In genomic region chr13:114067886-114068722, GRCh38 we compare ENCODE assay signal across 8 cellular contexts.
DNase-seq lines count a peak whose midpoint lies in the region; ATAC-seq and TF ChIP-seq lines count a peak whose summit lies in the region.

No MANE protein-coding gene starts in this region.

- H2BK120ac ChIP-seq in neuronal stem cell (ENCODE audit: low read depth, low read length), result no peak overlapping the region

- H3K4ac ChIP-seq in neuronal stem cell (ENCODE audit: low read length), result no peak overlapping the region

- no peak for DNase-seq in ascending aorta (ENCODE audit: low spot score in 2 of 2)
- DNase-seq in neuronal stem cell (ENCODE audit: low spot score), result no peak
- no peak for DNase-seq in dedifferentiated amniotic fluid mesenchymal stem cell (ENCODE audit: extremely low spot score)
- DNase-seq in DMS 273 (lab: John Stamatoyannopoulos, UW; ENCODE audit: unreplicated experiment), result no peak
- DNase-seq in NCI-H1694 treated with DMSO at 0.1 percent for 48 hours (lab: John Stamatoyannopoulos, UW), result no peak

- no peak overlapping the region for H2AFZ ChIP-seq in neuronal stem cell (ENCODE audit: low read length)

- H3K9ac ChIP-seq in neuronal stem cell (ENCODE audit: low read depth, low read length, poor library complexity), result no peak overlapping the region

- H3K27ac ChIP-seq in KOPT-K1 (ENCODE audit: low read depth, low read length, poor library complexity, severe bottlenecking) (peak overlapping the region; percentile 60), ascending aorta (peak overlapping the region; percentile 98 to 99), neuronal stem cell (replicated peaks; ENCODE audit: low read length) (no peak overlapping the region)

- no peak for TF ChIP-seq CTCF in ascending aorta (IDR thresholded peaks at IDR 0.05)

- H3K36me3 ChIP-seq in KOPT-K1 (ENCODE audit: insufficient read depth, low read length) (peaks cover 22% of the 10 kb centered on the region), ascending aorta (peaks cover 4 to 7% of the 10 kb centered on the region in 2 donors), neuronal stem cell (replicated peaks in 1 of 2; ENCODE audit: control insufficient read depth in 2 of 2, insufficient read depth in 2 of 2, low read length in 2 of 2) (peaks cover 0 to 11% of the 10 kb centered on the region in 2 donors)

- H3K9me3 ChIP-seq in KOPT-K1 (ENCODE audit: insufficient read depth, low read length, poor library complexity, severe bottlenecking) (no peaks in the 10 kb centered on the region), ascending aorta (no peaks in the 10 kb centered on the region), neuronal stem cell (replicated peaks in 1 of 2; ENCODE audit: control insufficient read depth in 2 of 2, insufficient read depth in 1 of 2, low read depth in 1 of 2, low read length in 2 of 2) (no peaks in the 10 kb centered on the region)

- H2BK12ac ChIP-seq in neuronal stem cell (ENCODE audit: low read length), result peak overlapping the region; percentile 87

- H3K4me3 ChIP-seq in ascending aorta (no peak overlapping the region), neuronal stem cell (ENCODE audit: low read length in 2 of 2) (no peak overlapping the region)

- H3K79me1 ChIP-seq in neuronal stem cell (ENCODE audit: low read depth, low read length), result no peaks in the 10 kb centered on the region

- H3K18ac ChIP-seq in neuronal stem cell (ENCODE audit: low read length), result peak overlapping the region; percentile 57

- H3K23ac ChIP-seq in neuronal stem cell (ENCODE audit: low read depth, low read length, poor library complexity), result no peak overlapping the region

- no CpG with 5 or more reads among the region's 24 CpGs for WGBS in neuronal stem cell (ENCODE audit: extremely low coverage in 2 of 2, insufficient read length in 2 of 2, insufficient replicate concordance in 1 of 2), 2 donors

- no peak overlapping the region for H2BK5ac ChIP-seq in neuronal stem cell (ENCODE audit: low read length)

- no peak overlapping the region for H3K4me2 ChIP-seq in neuronal stem cell (ENCODE audit: insufficient read depth, low read length, poor library complexity, severe bottlenecking)

- peak overlapping the region; percentile 44 for H2AK5ac ChIP-seq in neuronal stem cell (ENCODE audit: low read depth, low read length)

- peak; percentile 33 for ATAC-seq in GM19397 (IDR thresholded peaks at IDR 0.05; ENCODE audit: unreplicated experiment)
- no peak for ATAC-seq in GM18873 (IDR thresholded peaks at IDR 0.05; ENCODE audit: low FRiP score, unreplicated experiment)

- H3K14ac ChIP-seq in neuronal stem cell (ENCODE audit: low read length), result no peak overlapping the region

- H4K91ac ChIP-seq in neuronal stem cell (ENCODE audit: low read depth, low read length, poor library complexity), result no peak overlapping the region

- H3K4me1 ChIP-seq in ascending aorta (peaks cover 32 to 55% of the 10 kb centered on the region in 2 donors), neuronal stem cell (ENCODE audit: control insufficient read depth in 2 of 2, insufficient read depth in 1 of 2, low read depth in 1 of 2, low read length in 2 of 2) (peaks cover 36 to 63% of the 10 kb centered on the region in 2 donors)

- H4K8ac ChIP-seq in neuronal stem cell (ENCODE audit: low read depth, low read length), result no peak overlapping the region

- no peaks in the 10 kb centered on the region for H3K27me3 ChIP-seq in ascending aorta
- H3K27me3 ChIP-seq in neuronal stem cell (ENCODE audit: control insufficient read depth in 3 of 3, insufficient read depth in 3 of 3, low read depth in 1 of 3, low read length in 3 of 3), result no peaks in the 10 kb centered on the region

- intact Hi-C loops in ascending aorta (cut with DNase I), result no loop called here

- no peak overlapping the region for H2BK15ac ChIP-seq in neuronal stem cell (ENCODE audit: low read length)
